In genomic region chr9:76873056-76873792, GRCh38 we compare ENCODE assay signal across 11 cellular contexts. TPM values are rescaled to one million over a fixed set of nuclear protein-coding genes. Genes with fewer than 3 reads are reported as not detected.
DNase-seq lines count a peak whose midpoint lies in the region; ATAC-seq and TF ChIP-seq lines count a peak whose summit lies in the region.
"Had no signal": no experiment of that assay in that cellular context is flagged by ENCODE, and none has a peak within 500 bp of the region (broad histone marks: within the 10 kb centered on the region; RNA-seq: fewer than 3 reads in every experiment).

No MANE protein-coding gene starts in this region.

- H3K27me3 ChIP-seq in mesendoderm (ENCODE audit: insufficient read depth, low read length, poor library complexity) (no peaks in the 10 kb centered on the region), transverse colon (no peaks in the 10 kb centered on the region)

- H2BK5ac ChIP-seq in mesendoderm (ENCODE audit: low read length), result no peak overlapping the region

- H3K56ac ChIP-seq in mesendoderm (ENCODE audit: low read length), result no peak overlapping the region

- H3K4ac ChIP-seq in mesendoderm (ENCODE audit: low read depth, low read length), result no peak overlapping the region

- H2BK15ac ChIP-seq in mesendoderm (replicated peaks; ENCODE audit: low read depth), result no peak overlapping the region

- TF ChIP-seq CTCF in transverse colon (IDR thresholded peaks at IDR 0.05), result no peak

- no peak overlapping the region for H3K4me3 ChIP-seq in mesendoderm (ENCODE audit: low read length)
- no peak overlapping the region for H3K4me3 ChIP-seq in transverse colon

- TF ChIP-seq EP300 in transverse colon (IDR thresholded peaks at IDR 0.05; ENCODE audit: low read depth), result no peak

- H4K8ac ChIP-seq in mesendoderm (ENCODE audit: low read depth, low read length), result no peak overlapping the region

- intact Hi-C loops in transverse colon (cut with DNase I; ENCODE audit: low total_unique reads), result loop anchor here (2.0 kb wide), 1 partner anchor 36 kb away; no protein-coding TSS in a partner anchor

- no peaks in the 10 kb centered on the region for H3K9me3 ChIP-seq in transverse colon

- no peak overlapping the region for H4K5ac ChIP-seq in mesendoderm (ENCODE audit: low read length)

- no peak overlapping the region for H3K9ac ChIP-seq in mesendoderm (ENCODE audit: low read length)

- H2AK5ac ChIP-seq in mesendoderm (ENCODE audit: low read length), result no peak overlapping the region

- H3K27ac ChIP-seq in cingulate gyrus (ENCODE audit: low read depth, low read length) (peak overlapping the region; percentile 74), mesendoderm (ENCODE audit: low read depth, low read length) (no peak overlapping the region), transverse colon (peak overlapping the region; percentile 54 to 79 (median 64))

- no peaks in the 10 kb centered on the region for H3K79me2 ChIP-seq in mesendoderm (ENCODE audit: control insufficient read depth, insufficient read depth, low read length)

- no peaks in the 10 kb centered on the region for H3K36me3 ChIP-seq in mesendoderm (ENCODE audit: control insufficient read depth, insufficient read depth, low read length)
- H3K36me3 ChIP-seq in transverse colon, result no peaks in the 10 kb centered on the region

- no peak for TF ChIP-seq POLR2A in transverse colon (IDR thresholded peaks at IDR 0.05)

- WGBS in mesendoderm (ENCODE audit: extremely low coverage, insufficient coverage, low lambda C conversion rate), result no CpG with 5 or more reads among the region's 13 CpGs
- 50 to 60% methylated on average over 12 to 13 of the region's 13 CpGs for WGBS in transverse colon (ENCODE audit: low coverage in 1 of 2), 2 donors

- H3K79me1 ChIP-seq in mesendoderm (ENCODE audit: low read length), result no peaks in the 10 kb centered on the region

- H3K4me1 ChIP-seq in mesendoderm (ENCODE audit: control insufficient read depth, low read depth, low read length) (no peaks in the 10 kb centered on the region), transverse colon (peaks cover 0 to 14% (median 4%) of the 10 kb centered on the region in 4 donors)

- in situ Hi-C loops in transverse colon (cut with MboI; ENCODE audit: low pct_ligation_motif_present in 1 of 4, low pct_unique_long_range_greater_than_20kb in 1 of 4, low sequenced_read_pairs in 3 of 4), result no loop called here

- no peak overlapping the region for H3K23ac ChIP-seq in mesendoderm (ENCODE audit: low read length)

- H3K4me2 ChIP-seq in mesendoderm (ENCODE audit: low read length), result no peak overlapping the region

- peak; percentile 44 for DNase-seq in NCI-H2029 (lab: John Stamatoyannopoulos, UW)
- no peak for DNase-seq in NCI-H2029 treated with DMSO at 0.1 percent for 48 hours (lab: John Stamatoyannopoulos, UW)
- DNase-seq in mesendoderm, result peak; percentile 71
- no peak for DNase-seq in transverse colon
- no peak for DNase-seq in epidermal melanocyte (ENCODE audit: insufficient read length, low spot score)
- DNase-seq: erythroblast; NCI-H526; stimulated activated naive CD8-positive, alpha-beta T cell treated with anti-CD3 and anti-CD28 coated beads, Interleukin-15, Interleukin-2, amounts not matched to agents 100 U/mL and 50 U/mL, for 24 hours had no signal

- no peak overlapping the region for H3K18ac ChIP-seq in mesendoderm (ENCODE audit: low read length)

- ATAC-seq in GM19351 (IDR thresholded peaks at IDR 0.05; ENCODE audit: unreplicated experiment), result no peak
- no peak for ATAC-seq in HG02571 (IDR thresholded peaks at IDR 0.05; ENCODE audit: unreplicated experiment)
- ATAC-seq: stimulated activated naive CD8-positive, alpha-beta T cell treated with anti-CD3 and anti-CD28 coated beads, Interleukin-15, Interleukin-2, amounts not matched to agents 100 U/mL and 50 U/mL, for 24 hours had no signal

- H2BK120ac ChIP-seq in mesendoderm (ENCODE audit: low read depth, low read length), result no peak overlapping the region

RNA-seq across cellular contexts. Expression of gene PRUNE2, which starts 32.7 kb away (rescaled TPM):
- 1.3 TPM for polyA plus RNA-seq in mesendoderm (2013, experiment 1 of 2)
- polyA plus RNA-seq in mesendoderm (2013, experiment 2 of 2), result 1.9 TPM
- total RNA-seq in transverse colon, result 100 to 1,000 TPM in 1 of 4 donors, 10 to 100 TPM in 3; 67.6 to 105 (median 95.6) TPM

Comparison
In these comparisons a context has a peak if more than half of its experiments do, and no peak if none do; other contexts are left out.
1. DNase-seq: peak in NCI-H2029 (single experiment) and mesendoderm (single experiment); none in NCI-H2029 treated with DMSO at 0.1 percent for 48 hours (single experiment), transverse colon (single experiment) and epidermal melanocyte (single experiment).